18 cellular contexts compared by ENCODE assay signal in the genomic region with DNA sequence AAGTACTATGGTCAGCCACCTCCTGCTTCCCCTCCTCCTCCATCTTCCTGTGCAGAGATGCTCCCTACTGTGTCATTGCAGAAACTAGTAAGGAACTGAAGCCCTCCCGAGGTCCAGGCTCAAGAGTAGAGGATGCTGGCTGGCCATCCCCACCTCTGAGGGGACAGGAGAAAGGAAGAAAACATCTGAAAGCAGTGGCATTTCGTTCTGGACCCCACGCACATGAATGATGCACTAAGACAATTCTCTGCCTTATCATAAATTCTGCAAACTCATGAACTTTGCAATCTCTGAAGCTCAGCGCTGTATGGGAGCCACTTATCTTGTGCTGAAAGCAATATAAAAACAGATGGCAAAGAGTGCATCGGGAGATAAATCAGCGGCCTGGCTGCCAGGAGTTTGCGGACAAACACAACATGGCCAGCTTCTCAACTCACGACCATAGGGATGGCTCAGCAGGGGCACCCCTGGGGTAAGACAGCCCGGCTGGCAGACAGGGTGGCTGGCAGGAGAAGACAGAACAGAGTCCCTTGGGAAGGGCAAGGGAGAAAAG.
DNase-seq lines count a peak whose midpoint lies in the region; ATAC-seq and TF ChIP-seq lines count a peak whose summit lies in the region.
"Had no signal": no experiment of that assay in that cellular context is flagged by ENCODE, and none has a peak within 500 bp of the region (broad histone marks: within the 10 kb centered on the region; RNA-seq: fewer than 3 reads in every experiment).

No MANE protein-coding gene starts in this region.

- no peak; the same call in 2 of the 3 replicates for ATAC-seq in SK-N-SH treated with all-trans-retinoic acid at 6 μM for 48 hours
- ATAC-seq: HCT116 had no signal

- DNase-seq in NCI-H2171 treated with DMSO at 0.1 percent for 48 hours (lab: John Stamatoyannopoulos, UW) (peak; percentile 35), NCI-H2171 (lab: John Stamatoyannopoulos, UW) (no peak), cerebellum (ENCODE audit: low spot score) (peak; percentile 23), GM19240 (ENCODE audit: insufficient read length, low spot score) (no peak), COR-L47 (lab: John Stamatoyannopoulos, UW) (no peak)
- no peak for DNase-seq in central memory CD4-positive, alpha-beta T cell
- DNase-seq: 8988T; AML-193; Calu3; CD4-positive, CD25-positive, alpha-beta regulatory T cell; DMS153; DMS79 treated with DMSO at 0.1 percent for 48 hours; EL; GDM1; GM23248; IMR-90 had no signal

TF ChIP-seq in SK-N-SH treated with all-trans-retinoic acid at 6 μM for 48 hours, 23 proteins besides CTCF, POLR2A, EP300 and RAD21:
- TF ChIP-seq TSHZ2 (CRISPR knock-in tag; IDR thresholded peaks at IDR 0.05) (peak; percentile 39; the same call in 1 of the 2 replicates), TCF4 (CRISPR knock-in tag; IDR thresholded peaks at IDR 0.05; ENCODE audit: borderline replicate concordance) (peak; percentile 80; the same call in 1 of the 2 replicates)
- TF ChIP-seq, protein P1, sequence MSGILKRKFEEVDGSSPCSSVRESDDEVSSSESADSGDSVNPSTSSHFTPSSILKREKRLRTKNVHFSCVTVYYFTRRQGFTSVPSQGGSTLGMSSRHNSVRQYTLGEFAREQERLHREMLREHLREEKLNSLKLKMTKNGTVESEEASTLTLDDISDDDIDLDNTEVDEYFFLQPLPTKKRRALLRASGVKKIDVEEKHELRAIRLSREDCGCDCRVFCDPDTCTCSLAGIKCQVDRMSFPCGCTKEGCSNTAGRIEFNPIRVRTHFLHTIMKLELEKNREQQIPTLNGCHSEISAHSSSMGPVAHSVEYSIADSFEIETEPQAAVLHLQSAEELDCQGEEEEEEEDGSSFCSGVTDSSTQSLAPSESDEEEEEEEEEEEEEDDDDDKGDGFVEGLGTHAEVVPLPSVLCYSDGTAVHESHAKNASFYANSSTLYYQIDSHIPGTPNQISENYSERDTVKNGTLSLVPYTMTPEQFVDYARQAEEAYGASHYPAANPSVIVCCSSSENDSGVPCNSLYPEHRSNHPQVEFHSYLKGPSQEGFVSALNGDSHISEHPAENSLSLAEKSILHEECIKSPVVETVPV (CRISPR knock-in tag; IDR thresholded peaks at IDR 0.05): no peak

Comparison
In these comparisons a context has a peak if more than half of its experiments do, and no peak if none do; other contexts are left out.
1. DNase-seq: peak in NCI-H2171 treated with DMSO at 0.1 percent for 48 hours (single experiment) and cerebellum (single experiment); none in NCI-H2171 (single experiment), GM19240 (single experiment), central memory CD4-positive, alpha-beta T cell (single experiment) and COR-L47 (single experiment).